ENCODE assay signal across 4 cellular contexts in genomic region chr12:39623160-39623559, GRCh38. TPM values are rescaled to one million over a fixed set of nuclear protein-coding genes. Genes with fewer than 3 reads are reported as not detected.
"Had no signal": no experiment of that assay in that cellular context is flagged by ENCODE, and none has a peak within 500 bp of the region (broad histone marks: within the 10 kb centered on the region; RNA-seq: fewer than 3 reads in every experiment).

No MANE protein-coding gene starts in this region.

RNA-seq across cellular contexts. Expression of gene ABCD2, which starts 3.6 kb away (rescaled TPM):
- total RNA-seq: HepG2, IMR-90, M059J, SJSA1 had no signal
- polyA plus RNA-seq: HepG2, IMR-90 had no signal
